In the genomic region with DNA sequence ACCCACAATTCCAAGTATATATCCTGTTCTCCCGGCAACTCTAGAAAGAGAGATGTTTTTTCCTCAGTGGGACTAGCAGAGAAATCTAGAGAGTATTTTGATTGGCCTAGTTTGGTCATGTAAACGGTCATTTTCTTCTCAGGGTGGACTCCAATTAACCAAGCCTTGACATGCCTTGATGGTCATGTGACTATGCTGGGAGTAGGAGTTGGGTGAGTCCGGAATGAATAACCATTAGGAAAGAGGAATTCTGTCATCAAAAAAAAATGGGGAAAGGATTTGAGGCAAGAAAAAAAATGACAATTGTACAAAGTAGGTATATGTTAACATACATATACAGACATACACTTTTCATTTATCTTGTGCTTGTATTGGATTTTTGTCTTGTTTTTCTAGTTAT, we compare ENCODE assay signal across 26 cellular contexts.
"Had no signal": no experiment of that assay in that cellular context is flagged by ENCODE, and none has a peak within 500 bp of the region (broad histone marks: within the 10 kb centered on the region; RNA-seq: fewer than 3 reads in every experiment).

No MANE protein-coding gene starts in this region.

- H3K27ac ChIP-seq: hepatocyte, left ventricle myocardium inferior, pancreas, prostate gland, skin epidermis, stomach, testis, thyroid gland, transverse colon, upper lobe of right lung had no signal

- DNase-seq: islet precursor cell; left ventricle myocardium inferior; midbrain; mucosa of descending colon; naive thymus-derived CD4-positive, alpha-beta T cell; pancreas; posterior cingulate gyrus; retina; right cardiac atrium; stimulated activated CD4-positive, alpha-beta T cell treated with anti-CD3 and anti-CD28 coated beads, Interleukin-12 subunit alpha, Interleukin-12 subunit beta, amount 100 ng/mL, for 4 hours; stimulated activated CD4-positive, alpha-beta T cell treated with anti-CD3 and anti-CD28 coated beads, Interleukin-15, amount 100 ng/mL, for 24 hours; stimulated activated CD4-positive, alpha-beta T cell treated with anti-CD3 and anti-CD28 coated beads, Interleukin-2, amount 100 ng/mL, for 24 hours; stimulated activated CD4-positive, alpha-beta T cell treated with anti-CD3 and anti-CD28 coated beads, Interleukin-4, amount 100 ng/mL, for 1 hour; stimulated activated naive B cell treated with anti-CD40 and anti-IgM and Interleukin-4, amounts not matched to agents 10 μg/mL and 1 μg/mL and 100 μg/mL, for 72 hours; stimulated activated naive CD8-positive, alpha-beta T cell treated with anti-CD3 and anti-CD28 coated beads, Interleukin-15, Interleukin-2, amounts not matched to agents 100 U/mL and 50 U/mL, for 24 hours; stomach; testis; thyroid gland; transverse colon; upper lobe of right lung had no signal

- H3K4me3 ChIP-seq: hepatocyte, left ventricle myocardium inferior, lung, mucosa of descending colon, pancreas, prostate gland, skin epidermis, stomach, testis, thyroid gland, transverse colon, upper lobe of right lung had no signal

- H3K79me2 ChIP-seq: hepatocyte had no signal

- H3K4me2 ChIP-seq: hepatocyte had no signal

- ATAC-seq: mucosa of descending colon; naive thymus-derived CD4-positive, alpha-beta T cell; natural killer cell treated with Interleukin-12 subunit alpha and Interleukin-12 subunit beta and Interleukin-15 and Interleukin-18, amount 100 ng/mL, for 72 hours; pancreas; right cardiac atrium; sciatic nerve; stimulated activated naive B cell treated with anti-CD40 and anti-IgM and Interleukin-4, amounts not matched to agents 10 μg/mL and 1 μg/mL and 100 μg/mL, for 72 hours; stimulated activated naive CD8-positive, alpha-beta T cell treated with anti-CD3 and anti-CD28 coated beads, Interleukin-15, Interleukin-2, amounts not matched to agents 100 U/mL and 50 U/mL, for 24 hours; upper lobe of right lung had no signal

- H3K27me3 ChIP-seq: hepatocyte, pancreas, stomach, testis, thyroid gland, transverse colon, upper lobe of right lung had no signal

- H3K9me3 ChIP-seq: left ventricle myocardium inferior, mucosa of descending colon, pancreas, prostate gland, stomach, testis, thyroid gland, transverse colon, upper lobe of right lung had no signal

- H3K4me1 ChIP-seq: left ventricle myocardium inferior, pancreas, prostate gland, stomach, testis, thyroid gland, transverse colon, upper lobe of right lung had no signal

- H2AFZ ChIP-seq: hepatocyte had no signal

- H3K36me3 ChIP-seq: left ventricle myocardium inferior, pancreas, prostate gland, stomach, thyroid gland, transverse colon, upper lobe of right lung had no signal
